ENCODE assay signal across 17 cellular contexts in the genomic region with DNA sequence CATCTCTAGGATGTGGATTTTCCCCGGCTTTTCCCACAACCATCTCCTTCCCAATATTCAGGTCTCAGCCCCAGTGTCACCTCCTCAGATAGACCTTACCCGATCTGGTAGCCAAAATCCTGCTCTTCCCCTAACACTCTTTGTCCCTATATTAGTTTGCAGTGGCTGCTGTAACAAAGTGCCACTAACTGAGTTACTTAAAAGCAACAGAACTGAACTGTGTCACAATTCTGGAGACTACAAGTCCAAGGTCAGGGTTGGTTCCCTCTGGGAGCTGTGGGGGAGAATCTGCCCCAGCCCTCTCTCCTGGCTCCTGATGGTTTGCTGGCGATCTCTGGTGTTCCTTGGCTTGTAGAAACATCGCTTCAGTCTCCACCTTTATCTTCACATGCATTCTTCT.
DNase-seq lines count a peak whose midpoint lies in the region; ATAC-seq and TF ChIP-seq lines count a peak whose summit lies in the region.
"Had no signal": no experiment of that assay in that cellular context is flagged by ENCODE, and none has a peak within 500 bp of the region (broad histone marks: within the 10 kb centered on the region; RNA-seq: fewer than 3 reads in every experiment).

No MANE protein-coding gene starts in this region.

- no peak overlapping the region for H2AFZ ChIP-seq in IMR-90 (replicated peaks; ENCODE audit: low read length, poor library complexity)
- no peak overlapping the region for H2AFZ ChIP-seq in neuronal stem cell (ENCODE audit: low read length)
- H2AFZ ChIP-seq: GM23248 had no signal

- peaks cover 6% of the 10 kb centered on the region for H3K4me1 ChIP-seq in IMR-90 (ENCODE audit: control insufficient read depth, insufficient read depth, low read length)
- peaks cover 0 to 2% of the 10 kb centered on the region in 2 donors for H3K4me1 ChIP-seq in neuronal stem cell (ENCODE audit: control insufficient read depth in 2 of 2, insufficient read depth in 1 of 2, low read depth in 1 of 2, low read length in 2 of 2)
- H3K4me1 ChIP-seq: HAP-1 had no signal

- POLR2A ChIA-PET in IMR-90 (lab: Charles Lee; ENCODE audit: unreplicated experiment) = no interaction called here

- in situ Hi-C loops in IMR-90 (cut with MboI; ENCODE audit: low sequenced_read_pairs) = no loop called here

- no peaks in the 10 kb centered on the region for H4K20me1 ChIP-seq in IMR-90 (ENCODE audit: insufficient read depth, low read length)
- H4K20me1 ChIP-seq: BLaER1 had no signal

- no peak overlapping the region for H3K23ac ChIP-seq in IMR-90 (ENCODE audit: low read depth, low read length)
- H3K23ac ChIP-seq in neuronal stem cell (ENCODE audit: low read depth, low read length, poor library complexity) = no peak overlapping the region

- no peak overlapping the region for H4K91ac ChIP-seq in IMR-90 (ENCODE audit: insufficient read depth, low read depth, low read length)
- no peak overlapping the region for H4K91ac ChIP-seq in neuronal stem cell (ENCODE audit: low read depth, low read length, poor library complexity)

- H3K4me1 Mint-ChIP-seq in activated naive CD8-positive, alpha-beta T cell treated with anti-CD3 and anti-CD28 coated beads, Interleukin-2, amount 50 U/mL, for 24 hours = no peaks in the 10 kb centered on the region
- H3K4me1 Mint-ChIP-seq in activated naive CD8-positive, alpha-beta T cell treated with anti-CD3 and anti-CD28 coated beads for 36 hours = no peaks in the 10 kb centered on the region
- H3K4me1 Mint-ChIP-seq: CD4-positive, CD25-positive, alpha-beta regulatory T cell; CD8-positive, alpha-beta memory T cell had no signal

- no peak for TF ChIP-seq POLR2A in IMR-90 (IDR thresholded peaks at IDR 0.05; ENCODE audit: low read depth, low read length)

- no peak overlapping the region for H2BK20ac ChIP-seq in IMR-90 (ENCODE audit: low read depth, low read length)

- peak overlapping the region; percentile 7 for H3K27ac Mint-ChIP-seq in activated naive CD8-positive, alpha-beta T cell treated with anti-CD3 and anti-CD28 coated beads, Interleukin-2, amount 50 U/mL, for 24 hours
- no peak overlapping the region for H3K27ac Mint-ChIP-seq in activated naive CD8-positive, alpha-beta T cell treated with anti-CD3 and anti-CD28 coated beads for 36 hours
- H3K27ac Mint-ChIP-seq: CD4-positive, CD25-positive, alpha-beta regulatory T cell had no signal

- H3K18ac ChIP-seq in IMR-90 (ENCODE audit: low read depth, low read length) (no peak overlapping the region), neuronal stem cell (ENCODE audit: low read length) (no peak overlapping the region)

- H3K4ac ChIP-seq in IMR-90 (ENCODE audit: low read depth, low read length) (no peak overlapping the region), neuronal stem cell (ENCODE audit: low read length) (no peak overlapping the region)

- H3K4me2 ChIP-seq in IMR-90 (ENCODE audit: low read depth, low read length) (no peak overlapping the region), neuronal stem cell (ENCODE audit: insufficient read depth, low read length, poor library complexity, severe bottlenecking) (no peak overlapping the region)
- H3K4me2 ChIP-seq: BLaER1 had no signal

- no peak for DNase-seq in activated naive CD8-positive, alpha-beta T cell treated with anti-CD3 and anti-CD28 coated beads, Interleukin-2, amount 50 U/mL, for 24 hours
- no peak for DNase-seq in activated naive CD8-positive, alpha-beta T cell treated with anti-CD3 and anti-CD28 coated beads for 36 hours
- DNase-seq in IMR-90 (no peak), neuronal stem cell (ENCODE audit: low spot score) (no peak), Right ventricle myocardium inferior (ENCODE audit: missing footprints) (no peak), left ventricle myocardium superior (no peak)
- DNase-seq in activated CD4-positive, CD25-positive, alpha-beta regulatory T cell treated with anti-CD3 and anti-CD28 coated beads, Interleukin-2, amount 50 U/mL, for 72 hours = no peak
- DNase-seq: 8988T; CD4-positive, CD25-positive, alpha-beta regulatory T cell; CD8-positive, alpha-beta memory T cell; COR-L47; DMS153; DMS79; GDM1; GM23248 had no signal

- BruUV-seq in IMR-90 (replicated peaks; lab: Mats Ljungman, UMichigan) = no TSS peak

- intact Hi-C loops in IMR-90 (cut with micrococcal nuclease) = no loop called here
- intact Hi-C loops in Right ventricle myocardium inferior (cut with DNase I) = no loop called here
- intact Hi-C loops in left ventricle myocardium superior (cut with micrococcal nuclease) = no loop called here

- peaks cover 2% of the 10 kb centered on the region for H3K27me3 Mint-ChIP-seq in activated naive CD8-positive, alpha-beta T cell treated with anti-CD3 and anti-CD28 coated beads, Interleukin-2, amount 50 U/mL, for 24 hours
- no peaks in the 10 kb centered on the region for H3K27me3 Mint-ChIP-seq in activated naive CD8-positive, alpha-beta T cell treated with anti-CD3 and anti-CD28 coated beads for 36 hours

- H3K9ac ChIP-seq in IMR-90 (ENCODE audit: low read depth, low read length) = no peak overlapping the region
- no peak overlapping the region for H3K9ac ChIP-seq in neuronal stem cell (ENCODE audit: low read depth, low read length, poor library complexity)
- H3K9ac ChIP-seq: BLaER1, GM23248 had no signal

- H2BK120ac ChIP-seq in IMR-90 (ENCODE audit: low read depth, low read length) (no peak overlapping the region), neuronal stem cell (ENCODE audit: low read depth, low read length) (no peak overlapping the region)

- H3K36me3 ChIP-seq in IMR-90 (ENCODE audit: control insufficient read depth, insufficient read depth, low read length) = no peaks in the 10 kb centered on the region
- no peaks in the 10 kb centered on the region for H3K36me3 ChIP-seq in neuronal stem cell (replicated peaks in 1 of 2; ENCODE audit: control insufficient read depth in 2 of 2, insufficient read depth in 2 of 2, low read length in 2 of 2)
- H3K36me3 ChIP-seq: BLaER1, HAP-1 had no signal

- H3K79me1 ChIP-seq in IMR-90 (ENCODE audit: low read depth in 1 of 2, low read length in 2 of 2) (no peaks in the 10 kb centered on the region), neuronal stem cell (ENCODE audit: low read depth, low read length) (no peaks in the 10 kb centered on the region)

- peaks cover 14% of the 10 kb centered on the region for H3K9me1 ChIP-seq in IMR-90 (ENCODE audit: insufficient read depth, low read length)

- H3K4me3 ChIP-seq in IMR-90 (ENCODE audit: insufficient read depth, low read depth, low read length) (no peak overlapping the region), neuronal stem cell (ENCODE audit: low read length in 2 of 2) (no peak overlapping the region)
- H3K4me3 ChIP-seq: BLaER1, GM23248, HAP-1 had no signal

- CTCF ChIA-PET in IMR-90 (lab: Yijun Ruan, JAX) = no interaction called here

- H3K9me3 Mint-ChIP-seq in activated naive CD8-positive, alpha-beta T cell treated with anti-CD3 and anti-CD28 coated beads, Interleukin-2, amount 50 U/mL, for 24 hours = no peaks in the 10 kb centered on the region
- H3K9me3 Mint-ChIP-seq in activated naive CD8-positive, alpha-beta T cell treated with anti-CD3 and anti-CD28 coated beads for 36 hours = no peaks in the 10 kb centered on the region

- TF ChIP-seq RAD21 in IMR-90 (IDR thresholded peaks at IDR 0.05; ENCODE audit: low read length) = no peak

- no peak overlapping the region for H2BK5ac ChIP-seq in IMR-90 (ENCODE audit: low read depth, low read length, poor library complexity, severe bottlenecking)
- H2BK5ac ChIP-seq in neuronal stem cell (ENCODE audit: low read length) = no peak overlapping the region

- H2BK15ac ChIP-seq in IMR-90 (ENCODE audit: low read depth, low read length) = 0 out of 3 replicates have a peak overlapping the region, but pooled peaks have one; percentile 18
- H2BK15ac ChIP-seq in neuronal stem cell (ENCODE audit: low read length) = no peak overlapping the region

- H3K4me3 Mint-ChIP-seq in activated naive CD8-positive, alpha-beta T cell treated with anti-CD3 and anti-CD28 coated beads, Interleukin-2, amount 50 U/mL, for 24 hours = no peak overlapping the region
- H3K4me3 Mint-ChIP-seq in activated naive CD8-positive, alpha-beta T cell treated with anti-CD3 and anti-CD28 coated beads for 36 hours = no peak overlapping the region
- H3K4me3 Mint-ChIP-seq: CD4-positive, CD25-positive, alpha-beta regulatory T cell had no signal

- H2BK12ac ChIP-seq in neuronal stem cell (ENCODE audit: low read length) = no peak overlapping the region

- no peaks in the 10 kb centered on the region for H3K27me3 ChIP-seq in IMR-90 (ENCODE audit: control insufficient read depth, insufficient read depth, low read length)
- peaks cover 0 to 49% (median 0%) of the 10 kb centered on the region in 3 experiments for H3K27me3 ChIP-seq in neuronal stem cell (ENCODE audit: control insufficient read depth in 3 of 3, insufficient read depth in 3 of 3, low read depth in 1 of 3, low read length in 3 of 3)
- H3K27me3 ChIP-seq: BLaER1 had no signal

- H3K9me3 ChIP-seq in IMR-90 (ENCODE audit: control insufficient read depth, insufficient read depth, low read length) (no peaks in the 10 kb centered on the region), neuronal stem cell (replicated peaks in 1 of 2; ENCODE audit: control insufficient read depth in 2 of 2, insufficient read depth in 1 of 2, low read depth in 1 of 2, low read length in 2 of 2) (peaks cover 0 to 1% of the 10 kb centered on the region in 2 donors)
- H3K9me3 ChIP-seq: BLaER1, HAP-1 had no signal

- no peak overlapping the region for H2AK9ac ChIP-seq in IMR-90 (replicated peaks; ENCODE audit: low read depth, low read length, poor library complexity)

- no peak overlapping the region for H4K5ac ChIP-seq in IMR-90 (ENCODE audit: low read depth, low read length)

- H3K14ac ChIP-seq in IMR-90 (replicated peaks; ENCODE audit: low read depth, low read length) = no peak overlapping the region
- no peak overlapping the region for H3K14ac ChIP-seq in neuronal stem cell (ENCODE audit: low read length)

- H4K8ac ChIP-seq in IMR-90 (ENCODE audit: low read depth in 2 of 2, low read length in 2 of 2) (no peak overlapping the region), neuronal stem cell (ENCODE audit: low read depth, low read length) (no peak overlapping the region)

- ATAC-seq in activated naive CD8-positive, alpha-beta T cell treated with anti-CD3 and anti-CD28 coated beads, Interleukin-2, amount 50 U/mL, for 24 hours = no peak
- ATAC-seq in IMR-90 (ENCODE audit: low read depth) = no peak
- ATAC-seq in Right ventricle myocardium inferior = no peak
- no peak for ATAC-seq in left ventricle myocardium superior

- H3K27ac ChIP-seq in IMR-90 (ENCODE audit: insufficient read depth, low read length) (no peak overlapping the region), neuronal stem cell (replicated peaks; ENCODE audit: low read length) (no peak overlapping the region)
- H3K27ac ChIP-seq: BLaER1, GM23248 had no signal

- H3K36me3 Mint-ChIP-seq in activated naive CD8-positive, alpha-beta T cell treated with anti-CD3 and anti-CD28 coated beads, Interleukin-2, amount 50 U/mL, for 24 hours (ENCODE audit: low read depth) = no peaks in the 10 kb centered on the region
- no peaks in the 10 kb centered on the region for H3K36me3 Mint-ChIP-seq in activated naive CD8-positive, alpha-beta T cell treated with anti-CD3 and anti-CD28 coated beads for 36 hours
- H3K36me3 Mint-ChIP-seq: CD4-positive, CD25-positive, alpha-beta regulatory T cell had no signal

- 80% methylated on average over 1 of the region's 4 CpGs; no CpG with 5 or more reads in 1 of the 2 experiments for whole genome bisulfite sequencing in IMR-90 (ENCODE audit: extremely low coverage in 2 of 2, insufficient read length in 1 of 2), 2 experiments
- no CpG with 5 or more reads among the region's 4 CpGs for WGBS in neuronal stem cell (ENCODE audit: extremely low coverage in 2 of 2, insufficient read length in 2 of 2, insufficient replicate concordance in 1 of 2), 2 donors

- H2AK5ac ChIP-seq in IMR-90 (ENCODE audit: low read depth, low read length) = no peak overlapping the region
- H2AK5ac ChIP-seq in neuronal stem cell (ENCODE audit: low read depth, low read length) = peak overlapping the region; percentile 29

- TF ChIP-seq CTCF in IMR-90 (conservative IDR thresholded peaks at IDR 0.05; ENCODE audit: low read depth, low read length) = no peak

- dilution Hi-C loops in IMR-90 (cut with HindIII; ENCODE audit: low sequenced_read_pairs, unreplicated experiment) = no loop called here

- H3K56ac ChIP-seq in IMR-90 (ENCODE audit: extremely low read depth, insufficient read depth, low read length) = no peak overlapping the region
